Comparison of ENCODE assay signal across 8 cellular contexts in the genomic region with DNA sequence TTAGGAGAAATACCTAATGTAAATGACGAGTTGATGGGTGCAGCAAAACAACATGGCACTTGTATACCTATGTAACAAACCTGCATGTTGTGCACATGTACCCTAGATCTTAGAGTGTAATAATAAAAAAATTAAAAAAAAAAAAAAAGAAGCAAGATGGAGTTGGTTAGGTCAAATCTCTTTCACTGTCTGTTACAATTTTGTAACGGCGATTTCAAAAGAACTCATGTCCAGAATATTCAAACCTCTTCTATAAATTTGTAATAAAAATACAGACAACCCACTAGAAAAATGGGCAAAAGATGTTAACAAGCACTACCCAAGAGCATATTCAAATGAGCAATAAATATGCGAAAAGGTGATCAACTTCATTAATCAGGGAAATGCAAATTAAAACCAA. TPM values are rescaled to one million over a fixed set of nuclear protein-coding genes. Genes with fewer than 3 reads are reported as not detected.
"Had no signal": no experiment of that assay in that cellular context is flagged by ENCODE, and none has a peak within 500 bp of the region (broad histone marks: within the 10 kb centered on the region; RNA-seq: fewer than 3 reads in every experiment).

No MANE protein-coding gene starts in this region.

- DNase-seq: GDM1, GF-D8 had no signal

- FAIRE-seq: G401.6, GM12878, GM12891, GM12892, GM18507, GM19239 had no signal

- ATAC-seq: GM12878 had no signal

- H3K4me3 ChIP-seq: GM12878 had no signal

RNA-seq across cellular contexts. Expression of a gene that starts 59.4 kb away (rescaled TPM):
- total RNA-seq: GM12878 had no signal
